In the genomic region with DNA sequence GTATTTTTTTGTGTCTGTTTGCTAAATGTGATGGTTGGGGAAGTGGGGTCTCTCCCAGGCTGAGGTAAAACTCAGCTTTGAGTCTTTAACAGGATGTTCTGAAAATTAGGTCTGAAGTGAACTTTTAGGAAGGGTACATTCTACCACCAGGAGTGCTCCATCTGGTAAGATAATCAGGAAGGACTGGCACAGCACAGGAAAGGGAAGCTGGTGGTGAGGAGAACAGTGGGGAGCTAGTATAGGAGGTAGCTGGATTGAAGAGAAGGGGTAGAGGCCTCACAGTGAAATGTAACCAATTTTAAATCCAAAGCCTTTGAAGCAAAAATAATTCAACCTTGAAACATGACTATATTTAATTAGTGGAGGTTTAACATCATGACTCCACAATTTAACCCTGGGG, we compare ENCODE assay signal across 26 cellular contexts.
"Had no signal": no experiment of that assay in that cellular context is flagged by ENCODE, and none has a peak within 500 bp of the region (broad histone marks: within the 10 kb centered on the region; RNA-seq: fewer than 3 reads in every experiment).

No MANE protein-coding gene starts in this region.

- H3K27me3 ChIP-seq: dorsolateral prefrontal cortex, neutrophil, right atrium auricular region, suprapubic skin, thyroid gland had no signal

- H3K27ac Mint-ChIP-seq: memory B cell; mesothelial cell of epicardium; natural killer cell treated with Interleukin-12 subunit alpha and Interleukin-12 subunit beta and Interleukin-15 and Interleukin-18, amount 100 ng/mL, for 72 hours; stimulated activated naive CD8-positive, alpha-beta T cell treated with anti-CD3 and anti-CD28 coated beads, Interleukin-15, amount 100 ng/mL, for 72 hours had no signal

- H3K4me3 Mint-ChIP-seq: memory B cell; mesothelial cell of epicardium; naive B cell; natural killer cell treated with Interleukin-12 subunit alpha and Interleukin-12 subunit beta and Interleukin-15 and Interleukin-18, amount 100 ng/mL, for 72 hours; neural crest cell; stimulated activated naive CD8-positive, alpha-beta T cell treated with anti-CD3 and anti-CD28 coated beads, Interleukin-15, amount 100 ng/mL, for 72 hours had no signal

- H3K4me1 ChIP-seq: prostate gland, right atrium auricular region, suprapubic skin, thyroid gland had no signal

- H3K36me3 ChIP-seq: neutrophil, prostate gland, right atrium auricular region, suprapubic skin, thyroid gland had no signal

- ATAC-seq: left lobe of liver; mucosa of descending colon; sciatic nerve; stimulated activated naive CD8-positive, alpha-beta T cell treated with anti-CD3 and anti-CD28 coated beads, Interleukin-15, amount 100 ng/mL, for 72 hours had no signal

- H3K4me3 ChIP-seq: dorsolateral prefrontal cortex, lung, mucosa of descending colon, prostate gland, right atrium auricular region, smooth muscle cell, suprapubic skin, thyroid gland had no signal

- H3K4me1 Mint-ChIP-seq: memory B cell, mesothelial cell of epicardium, naive B cell, neural crest cell had no signal

- H3K27me3 Mint-ChIP-seq: stimulated activated naive CD8-positive, alpha-beta T cell treated with anti-CD3 and anti-CD28 coated beads, Interleukin-15, amount 100 ng/mL, for 72 hours had no signal

- DNase-seq: dorsolateral prefrontal cortex; effector CD4-positive, alpha-beta T cell; hypothalamus; kidney; mucosa of descending colon; naive B cell; stimulated activated CD4-positive, alpha-beta T cell treated with anti-CD3 and anti-CD28 coated beads, Interleukin-12 subunit alpha, Interleukin-12 subunit beta, amount 100 ng/mL, for 4 hours; stimulated activated CD4-positive, alpha-beta T cell treated with anti-CD3 and anti-CD28 coated beads, Interleukin-1b, Interleukin-23, amount 100 ng/mL, for 48 hours; stimulated activated CD4-positive, alpha-beta T cell treated with anti-CD3 and anti-CD28 coated beads, Interleukin-4, amount 100 ng/mL, for 1 hour; stimulated activated CD8-positive, alpha-beta memory T cell treated with anti-CD3 and anti-CD28 coated beads, Interleukin-4, amount 100 ng/mL, for 48 hours; stimulated activated naive CD4-positive, alpha-beta T cell; stimulated activated naive CD8-positive, alpha-beta T cell treated with anti-CD3 and anti-CD28 coated beads, Interleukin-15, amount 100 ng/mL, for 72 hours; thyroid gland; trophoblast cell had no signal

- H3K9me3 ChIP-seq: mucosa of descending colon, neutrophil, prostate gland, right atrium auricular region, suprapubic skin, thyroid gland had no signal

- H3K9me3 Mint-ChIP-seq: memory B cell; stimulated activated naive CD8-positive, alpha-beta T cell treated with anti-CD3 and anti-CD28 coated beads, Interleukin-15, amount 100 ng/mL, for 72 hours had no signal

- H3K36me3 Mint-ChIP-seq: memory B cell; mesothelial cell of epicardium; naive B cell; natural killer cell treated with Interleukin-12 subunit alpha and Interleukin-12 subunit beta and Interleukin-15 and Interleukin-18, amount 100 ng/mL, for 72 hours had no signal
